21 cellular contexts compared by ENCODE assay signal in genomic region chr4:151952137-151952536, GRCh38.
"Had no signal": no experiment of that assay in that cellular context is flagged by ENCODE, and none has a peak within 500 bp of the region (broad histone marks: within the 10 kb centered on the region; RNA-seq: fewer than 3 reads in every experiment).

No MANE protein-coding gene starts in this region.

- H3K4me1 Mint-ChIP-seq: stimulated activated naive B cell treated with anti-CD40 and anti-IgM and Interleukin-4, amounts not matched to agents 10 μg/mL and 1 μg/mL and 100 μg/mL, for 72 hours had no signal

- H3K4me1 ChIP-seq: gastroesophageal sphincter, right atrium auricular region, stomach had no signal

- H3K27ac Mint-ChIP-seq: effector memory CD8-positive, alpha-beta T cell; nephron progenitor cell; stimulated activated naive B cell treated with anti-CD40 and anti-IgM and Interleukin-4, amounts not matched to agents 10 μg/mL and 1 μg/mL and 100 μg/mL, for 72 hours had no signal

- H3K36me3 ChIP-seq: esophagus muscularis mucosa, gastroesophageal sphincter, right atrium auricular region, sigmoid colon, stomach had no signal

- H3K27ac ChIP-seq: epithelial cell of prostate, esophagus muscularis mucosa, gastroesophageal sphincter, hepatocyte, right atrium auricular region, stomach had no signal

- ATAC-seq: effector memory CD8-positive, alpha-beta T cell; gastroesophageal sphincter; left colon; left ventricle myocardium superior; naive thymus-derived CD4-positive, alpha-beta T cell; stimulated activated naive B cell treated with anti-CD40 and anti-IgM and Interleukin-4, amounts not matched to agents 10 μg/mL and 1 μg/mL and 100 μg/mL, for 72 hours had no signal

- H3K4me3 ChIP-seq: esophagus muscularis mucosa, gastroesophageal sphincter, hepatocyte, lung, right atrium auricular region, sigmoid colon, skin epidermis, stomach had no signal

- H3K27me3 ChIP-seq: esophagus muscularis mucosa, gastroesophageal sphincter, hepatocyte, right atrium auricular region, sigmoid colon, stomach had no signal

- DNase-seq: effector memory CD8-positive, alpha-beta T cell; kidney; left colon; left ventricle myocardium superior; mesenchymal stem cell; midbrain; naive thymus-derived CD4-positive, alpha-beta T cell; nephron progenitor cell; sigmoid colon; stimulated activated CD4-positive, alpha-beta T cell treated with anti-CD3 and anti-CD28 coated beads, Interleukin-2, amount 100 ng/mL, for 24 hours; stimulated activated CD4-positive, alpha-beta T cell treated with anti-CD3 and anti-CD28 coated beads, Interleukin-4, amount 100 ng/mL, for 4 hours; stimulated activated naive B cell treated with anti-CD40 and anti-IgM and Interleukin-4, amounts not matched to agents 10 μg/mL and 1 μg/mL and 100 μg/mL, for 72 hours; stomach; trophoblast cell had no signal

- H3K4me3 Mint-ChIP-seq: effector memory CD8-positive, alpha-beta T cell; naive thymus-derived CD4-positive, alpha-beta T cell; nephron progenitor cell; stimulated activated naive B cell treated with anti-CD40 and anti-IgM and Interleukin-4, amounts not matched to agents 10 μg/mL and 1 μg/mL and 100 μg/mL, for 72 hours had no signal
